15 cellular contexts compared by ENCODE assay signal in genomic region chr17:32759476-32759875, GRCh38.
DNase-seq lines count a peak whose midpoint lies in the region; ATAC-seq and TF ChIP-seq lines count a peak whose summit lies in the region.
"Had no signal": no experiment of that assay in that cellular context is flagged by ENCODE, and none has a peak within 500 bp of the region (broad histone marks: within the 10 kb centered on the region; RNA-seq: fewer than 3 reads in every experiment).

No MANE protein-coding gene starts in this region.

- ATAC-seq in CD4-positive, CD25-positive, alpha-beta regulatory T cell (ENCODE audit: low read depth in 2 of 2), result peak in 1 of 2 donors; percentile 39
- peak; percentile 48 for ATAC-seq in T-helper 17 cell
- peak; percentile 27 for ATAC-seq in effector memory CD8-positive, alpha-beta T cell (replicated peaks)
- ATAC-seq in HG03095 (IDR thresholded peaks at IDR 0.05; ENCODE audit: unreplicated experiment), result no peak
- ATAC-seq: GM12878, GM23338 had no signal

- peaks cover 6% of the 10 kb centered on the region for H3K27me3 Mint-ChIP-seq in CD4-positive, CD25-positive, alpha-beta regulatory T cell
- H3K27me3 Mint-ChIP-seq in CD8-positive, alpha-beta memory T cell, result peaks cover 0 to 1% of the 10 kb centered on the region in 2 donors
- H3K27me3 Mint-ChIP-seq in T-helper 17 cell, result no peaks in the 10 kb centered on the region
- H3K27me3 Mint-ChIP-seq in effector memory CD8-positive, alpha-beta T cell, result no peaks in the 10 kb centered on the region
- H3K27me3 Mint-ChIP-seq: B cell, IgD-negative memory B cell had no signal

- H3K36me3 Mint-ChIP-seq in CD4-positive, CD25-positive, alpha-beta regulatory T cell, result peaks cover 17% of the 10 kb centered on the region
- peaks cover 0 to 10% (median 5%) of the 10 kb centered on the region in 3 donors for H3K36me3 Mint-ChIP-seq in CD8-positive, alpha-beta memory T cell
- H3K36me3 Mint-ChIP-seq in T-helper 17 cell (ENCODE audit: low read depth), result peaks cover 7% of the 10 kb centered on the region
- H3K36me3 Mint-ChIP-seq in effector memory CD8-positive, alpha-beta T cell (ENCODE audit: insufficient read depth), result no peaks in the 10 kb centered on the region

- H3K27ac Mint-ChIP-seq in CD4-positive, CD25-positive, alpha-beta regulatory T cell, result peak overlapping the region in 1 of 3 donors; percentile 30
- H3K27ac Mint-ChIP-seq in CD8-positive, alpha-beta memory T cell, result peak overlapping the region in 5 of 8 donors; percentile 6 to 71 (median 61)
- peak overlapping the region; percentile 73 for H3K27ac Mint-ChIP-seq in T-helper 17 cell
- peak overlapping the region; percentile 11 to 47 for H3K27ac Mint-ChIP-seq in effector memory CD8-positive, alpha-beta T cell
- H3K27ac Mint-ChIP-seq: B cell, GM23338 had no signal

- POLR2A ChIA-PET in CD8-positive, alpha-beta memory T cell (lab: Charles Lee), result no interaction called here

- peak overlapping the region in 2 of 4 donors; percentile 15 to 31 for H3K4me3 Mint-ChIP-seq in CD4-positive, CD25-positive, alpha-beta regulatory T cell
- H3K4me3 Mint-ChIP-seq in CD8-positive, alpha-beta memory T cell, result peak overlapping the region in 6 of 7 donors; percentile 28 to 40 (median 34)
- H3K4me3 Mint-ChIP-seq in T-helper 17 cell, result peak overlapping the region; percentile 72
- no peak overlapping the region for H3K4me3 Mint-ChIP-seq in effector memory CD8-positive, alpha-beta T cell
- H3K4me3 Mint-ChIP-seq: B cell, GM23338, IgD-negative memory B cell had no signal

- peaks cover 5 to 14% (median 11%) of the 10 kb centered on the region in 4 donors for H3K4me1 Mint-ChIP-seq in CD4-positive, CD25-positive, alpha-beta regulatory T cell
- peaks cover 12 to 22% (median 12%) of the 10 kb centered on the region in 3 donors for H3K4me1 Mint-ChIP-seq in CD8-positive, alpha-beta memory T cell
- peaks cover 20% of the 10 kb centered on the region for H3K4me1 Mint-ChIP-seq in T-helper 17 cell
- H3K4me1 Mint-ChIP-seq in effector memory CD8-positive, alpha-beta T cell (ENCODE audit: low read depth in 2 of 2), result peaks cover 3 to 9% of the 10 kb centered on the region in 2 donors

- DNase-seq in CD4-positive, CD25-positive, alpha-beta regulatory T cell, result peak in 1 of 3 donors; percentile 11
- no peak for DNase-seq in CD8-positive, alpha-beta memory T cell
- no peak for DNase-seq in T-helper 17 cell
- DNase-seq in effector memory CD8-positive, alpha-beta T cell, result no peak
- DNase-seq in NCI-H1105 (lab: John Stamatoyannopoulos, UW), result no peak
- no peak for DNase-seq in GM10266 (ENCODE audit: extremely low spot score)
- DNase-seq: C1 segment of cervical spinal cord, Calu3, DMS 273 treated with DMSO at 0.1 percent for 48 hours, H7 had no signal

- no peak for TF ChIP-seq CTCF in GM10266 (IDR thresholded peaks at IDR 0.05; ENCODE audit: control insufficient read depth, insufficient read depth, low read depth, missing control alignments)

- H3K4me1 ChIP-seq in CD4-positive, CD25-positive, alpha-beta regulatory T cell (ENCODE audit: control insufficient read depth, insufficient read depth, low read length, poor library complexity, severe bottlenecking), result no peaks in the 10 kb centered on the region
- peaks cover 10% of the 10 kb centered on the region for H3K4me1 ChIP-seq in CD8-positive, alpha-beta memory T cell (ENCODE audit: insufficient read depth, low read length)

- CTCF ChIA-PET in CD8-positive, alpha-beta memory T cell (lab: Charles Lee), result interaction anchor here (1.2 kb wide), 1 partner anchor 100 kb away, joined by 3 read pairs; no protein-coding TSS in a partner anchor

- no peaks in the 10 kb centered on the region for H3K36me3 ChIP-seq in CD4-positive, CD25-positive, alpha-beta regulatory T cell (ENCODE audit: control insufficient read depth, insufficient read depth, low read length)
- no peaks in the 10 kb centered on the region for H3K36me3 ChIP-seq in CD8-positive, alpha-beta memory T cell (ENCODE audit: insufficient read depth, low read length)

- peak overlapping the region; percentile 15 for H3K4me3 ChIP-seq in CD4-positive, CD25-positive, alpha-beta regulatory T cell (ENCODE audit: low read depth, low read length)
- no peak overlapping the region for H3K4me3 ChIP-seq in CD8-positive, alpha-beta memory T cell (ENCODE audit: low read length)
- H3K4me3 ChIP-seq: GM12878, GM23338 had no signal

- H3K27ac ChIP-seq in CD4-positive, CD25-positive, alpha-beta regulatory T cell (ENCODE audit: insufficient read depth, low read length, poor library complexity, severe bottlenecking), result no peak overlapping the region
- no peak overlapping the region for H3K27ac ChIP-seq in CD8-positive, alpha-beta memory T cell (ENCODE audit: low read depth, low read length)

- H3K9me3 ChIP-seq in CD4-positive, CD25-positive, alpha-beta regulatory T cell (ENCODE audit: control insufficient read depth in 2 of 2, low read length in 2 of 2), result no peaks in the 10 kb centered on the region
- no peaks in the 10 kb centered on the region for H3K9me3 ChIP-seq in CD8-positive, alpha-beta memory T cell (ENCODE audit: low read length)
- H3K9me3 ChIP-seq in T-helper 17 cell (ENCODE audit: control insufficient read depth, low read length, poor library complexity, severe bottlenecking), result no peaks in the 10 kb centered on the region

- no peaks in the 10 kb centered on the region for H3K27me3 ChIP-seq in CD4-positive, CD25-positive, alpha-beta regulatory T cell (ENCODE audit: control insufficient read depth, insufficient read depth, low read length)
- H3K27me3 ChIP-seq in CD8-positive, alpha-beta memory T cell (ENCODE audit: insufficient read depth, low read length, poor library complexity, severe bottlenecking), result no peaks in the 10 kb centered on the region

- H3K9me3 Mint-ChIP-seq in CD4-positive, CD25-positive, alpha-beta regulatory T cell, result no peaks in the 10 kb centered on the region
- H3K9me3 Mint-ChIP-seq in CD8-positive, alpha-beta memory T cell, result no peaks in the 10 kb centered on the region
- H3K9me3 Mint-ChIP-seq in effector memory CD8-positive, alpha-beta T cell, result no peaks in the 10 kb centered on the region
- H3K9me3 Mint-ChIP-seq: GM23338, IgD-negative memory B cell had no signal

Comparison
In these comparisons a context has a peak if more than half of its experiments do, and no peak if none do; other contexts are left out.
1. H3K4me3 Mint-ChIP-seq: peak in CD8-positive, alpha-beta memory T cell (6 of 7) and T-helper 17 cell (single experiment); none in effector memory CD8-positive, alpha-beta T cell (0 of 2).